ENCODE assay signal across 1 cellular context in the genomic region with DNA sequence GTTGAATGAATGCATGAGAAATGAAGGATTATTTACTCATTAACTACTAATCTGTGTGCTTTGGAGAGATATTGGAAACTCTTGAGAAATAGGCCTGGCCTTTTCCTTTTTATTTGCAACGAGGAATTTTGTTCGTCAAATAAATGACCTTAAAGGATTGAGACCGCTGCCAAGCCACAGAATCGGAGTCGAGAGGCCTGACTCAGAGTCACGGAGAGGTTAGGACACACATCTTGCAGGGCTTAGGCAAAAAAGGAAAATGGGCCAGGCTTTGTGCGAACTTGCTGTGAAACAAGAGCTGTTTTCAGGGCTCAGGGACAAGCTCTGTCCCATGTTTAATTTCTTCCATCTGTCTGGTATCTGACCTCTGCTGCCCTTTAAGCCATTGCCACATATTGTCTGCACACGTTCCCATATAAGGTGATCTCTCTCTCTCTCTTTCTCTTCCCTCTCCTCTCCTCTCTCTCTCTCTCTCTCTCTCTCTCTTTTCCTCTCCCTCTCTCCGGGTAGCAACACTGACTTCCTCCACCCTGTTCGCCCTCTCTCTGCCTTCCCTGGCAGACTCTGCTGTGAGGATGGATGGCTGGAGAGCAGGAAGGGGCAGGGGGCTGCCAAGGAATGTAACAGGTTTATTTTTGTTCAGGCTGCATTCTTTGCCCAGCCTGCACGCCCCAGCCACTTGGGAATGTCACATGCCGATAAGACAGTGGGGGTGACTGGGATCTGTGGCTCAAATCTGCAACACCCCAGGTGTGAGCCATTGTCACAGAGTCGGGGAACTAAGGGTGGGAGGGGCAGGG.
A peak's percentile ranks its signal among the peaks of the same experiment; 100 is the strongest.
TF ChIP-seq lines count a peak whose summit lies in the region.

No MANE protein-coding gene starts in this region.

TF ChIP-seq in HepG2, 621 proteins besides CTCF, POLR2A, EP300 and RAD21 (continued from another document and continues in another):
- TF ChIP-seq, protein P1, sequence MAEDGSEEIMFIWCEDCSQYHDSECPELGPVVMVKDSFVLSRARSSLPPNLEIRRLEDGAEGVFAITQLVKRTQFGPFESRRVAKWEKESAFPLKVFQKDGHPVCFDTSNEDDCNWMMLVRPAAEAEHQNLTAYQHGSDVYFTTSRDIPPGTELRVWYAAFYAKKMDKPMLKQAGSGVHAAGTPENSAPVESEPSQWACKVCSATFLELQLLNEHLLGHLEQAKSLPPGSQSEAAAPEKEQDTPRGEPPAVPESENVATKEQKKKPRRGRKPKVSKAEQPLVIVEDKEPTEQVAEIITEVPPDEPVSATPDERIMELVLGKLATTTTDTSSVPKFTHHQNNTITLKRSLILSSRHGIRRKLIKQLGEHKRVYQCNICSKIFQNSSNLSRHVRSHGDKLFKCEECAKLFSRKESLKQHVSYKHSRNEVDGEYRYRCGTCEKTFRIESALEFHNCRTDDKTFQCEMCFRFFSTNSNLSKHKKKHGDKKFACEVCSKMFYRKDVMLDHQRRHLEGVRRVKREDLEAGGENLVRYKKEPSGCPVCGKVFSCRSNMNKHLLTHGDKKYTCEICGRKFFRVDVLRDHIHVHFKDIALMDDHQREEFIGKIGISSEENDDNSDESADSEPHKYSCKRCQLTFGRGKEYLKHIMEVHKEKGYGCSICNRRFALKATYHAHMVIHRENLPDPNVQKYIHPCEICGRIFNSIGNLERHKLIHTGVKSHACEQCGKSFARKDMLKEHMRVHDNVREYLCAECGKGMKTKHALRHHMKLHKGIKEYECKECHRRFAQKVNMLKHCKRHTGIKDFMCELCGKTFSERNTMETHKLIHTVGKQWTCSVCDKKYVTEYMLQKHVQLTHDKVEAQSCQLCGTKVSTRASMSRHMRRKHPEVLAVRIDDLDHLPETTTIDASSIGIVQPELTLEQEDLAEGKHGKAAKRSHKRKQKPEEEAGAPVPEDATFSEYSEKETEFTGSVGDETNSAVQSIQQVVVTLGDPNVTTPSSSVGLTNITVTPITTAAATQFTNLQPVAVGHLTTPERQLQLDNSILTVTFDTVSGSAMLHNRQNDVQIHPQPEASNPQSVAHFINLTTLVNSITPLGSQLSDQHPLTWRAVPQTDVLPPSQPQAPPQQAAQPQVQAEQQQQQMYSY (CRISPR knock-in tag; IDR thresholded peaks at IDR 0.05): no peak
- TF ChIP-seq SP2 (CRISPR knock-in tag; IDR thresholded peaks at IDR 0.05): no peak
- TF ChIP-seq, protein P2, sequence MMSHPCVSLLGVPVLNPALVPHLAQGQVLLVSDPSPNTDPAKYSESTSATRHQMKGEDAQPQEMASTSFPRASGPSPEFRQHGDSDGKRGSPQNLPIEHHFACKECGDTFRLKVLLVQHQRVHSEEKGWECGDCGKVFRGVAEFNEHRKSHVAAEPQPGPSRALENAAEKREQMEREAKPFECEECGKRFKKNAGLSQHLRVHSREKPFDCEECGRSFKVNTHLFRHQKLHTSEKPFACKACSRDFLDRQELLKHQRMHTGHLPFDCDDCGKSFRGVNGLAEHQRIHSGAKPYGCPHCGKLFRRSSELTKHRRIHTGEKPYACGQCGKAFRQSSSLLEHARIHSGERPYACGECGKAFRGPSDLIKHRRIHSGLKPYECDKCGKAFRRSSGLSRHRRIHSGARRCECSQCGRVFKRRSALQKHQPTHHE (CRISPR knock-in tag; IDR thresholded peaks at IDR 0.05; ENCODE audit: borderline replicate concordance): no peak
- TF ChIP-seq, protein P3, sequence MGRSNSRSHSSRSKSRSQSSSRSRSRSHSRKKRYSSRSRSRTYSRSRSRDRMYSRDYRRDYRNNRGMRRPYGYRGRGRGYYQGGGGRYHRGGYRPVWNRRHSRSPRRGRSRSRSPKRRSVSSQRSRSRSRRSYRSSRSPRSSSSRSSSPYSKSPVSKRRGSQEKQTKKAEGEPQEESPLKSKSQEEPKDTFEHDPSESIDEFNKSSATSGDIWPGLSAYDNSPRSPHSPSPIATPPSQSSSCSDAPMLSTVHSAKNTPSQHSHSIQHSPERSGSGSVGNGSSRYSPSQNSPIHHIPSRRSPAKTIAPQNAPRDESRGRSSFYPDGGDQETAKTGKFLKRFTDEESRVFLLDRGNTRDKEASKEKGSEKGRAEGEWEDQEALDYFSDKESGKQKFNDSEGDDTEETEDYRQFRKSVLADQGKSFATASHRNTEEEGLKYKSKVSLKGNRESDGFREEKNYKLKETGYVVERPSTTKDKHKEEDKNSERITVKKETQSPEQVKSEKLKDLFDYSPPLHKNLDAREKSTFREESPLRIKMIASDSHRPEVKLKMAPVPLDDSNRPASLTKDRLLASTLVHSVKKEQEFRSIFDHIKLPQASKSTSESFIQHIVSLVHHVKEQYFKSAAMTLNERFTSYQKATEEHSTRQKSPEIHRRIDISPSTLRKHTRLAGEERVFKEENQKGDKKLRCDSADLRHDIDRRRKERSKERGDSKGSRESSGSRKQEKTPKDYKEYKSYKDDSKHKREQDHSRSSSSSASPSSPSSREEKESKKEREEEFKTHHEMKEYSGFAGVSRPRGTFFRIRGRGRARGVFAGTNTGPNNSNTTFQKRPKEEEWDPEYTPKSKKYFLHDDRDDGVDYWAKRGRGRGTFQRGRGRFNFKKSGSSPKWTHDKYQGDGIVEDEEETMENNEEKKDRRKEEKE (IDR thresholded peaks at IDR 0.05): no peak
- TF ChIP-seq MYNN (CRISPR knock-in tag; IDR thresholded peaks at IDR 0.05; ENCODE audit: low read depth): 0 out of 2 replicates have a peak, but pooled peaks have one; percentile 22
- TF ChIP-seq JARID2 (CRISPR knock-in tag; IDR thresholded peaks at IDR 0.05; ENCODE audit: insufficient replicate concordance): no peak
- TF ChIP-seq, protein P4, sequence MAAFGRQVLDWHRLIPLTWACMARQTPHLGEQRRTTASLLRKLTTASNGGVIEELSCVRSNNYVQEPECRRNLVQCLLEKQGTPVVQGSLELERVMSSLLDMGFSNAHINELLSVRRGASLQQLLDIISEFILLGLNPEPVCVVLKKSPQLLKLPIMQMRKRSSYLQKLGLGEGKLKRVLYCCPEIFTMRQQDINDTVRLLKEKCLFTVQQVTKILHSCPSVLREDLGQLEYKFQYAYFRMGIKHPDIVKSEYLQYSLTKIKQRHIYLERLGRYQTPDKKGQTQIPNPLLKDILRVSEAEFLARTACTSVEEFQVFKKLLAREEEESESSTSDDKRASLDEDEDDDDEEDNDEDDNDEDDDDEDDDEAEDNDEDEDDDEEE (CRISPR knock-in tag; IDR thresholded peaks at IDR 0.05): no peak
- no peak for TF ChIP-seq ZNF24 (IDR thresholded peaks at IDR 0.05)
- TF ChIP-seq NKX3-1 (CRISPR knock-in tag; IDR thresholded peaks at IDR 0.05): no peak
- TF ChIP-seq SSRP1 (CRISPR knock-in tag; IDR thresholded peaks at IDR 0.05): 0 out of 2 replicates have a peak, but pooled peaks have one; percentile 37
- no peak for TF ChIP-seq NFIB (CRISPR knock-in tag; IDR thresholded peaks at IDR 0.05; ENCODE audit: borderline replicate concordance)
- TF ChIP-seq NAIF1 (CRISPR knock-in tag; IDR thresholded peaks at IDR 0.05; ENCODE audit: borderline replicate concordance): no peak
- peak; percentile 35; the same call in 1 of the 2 replicates for TF ChIP-seq KAT7 (CRISPR knock-in tag; IDR thresholded peaks at IDR 0.05; ENCODE audit: borderline replicate concordance)
- no peak for TF ChIP-seq PHB2 (IDR thresholded peaks at IDR 0.05; ENCODE audit: partially characterized antibody)
- TF ChIP-seq, protein P5, sequence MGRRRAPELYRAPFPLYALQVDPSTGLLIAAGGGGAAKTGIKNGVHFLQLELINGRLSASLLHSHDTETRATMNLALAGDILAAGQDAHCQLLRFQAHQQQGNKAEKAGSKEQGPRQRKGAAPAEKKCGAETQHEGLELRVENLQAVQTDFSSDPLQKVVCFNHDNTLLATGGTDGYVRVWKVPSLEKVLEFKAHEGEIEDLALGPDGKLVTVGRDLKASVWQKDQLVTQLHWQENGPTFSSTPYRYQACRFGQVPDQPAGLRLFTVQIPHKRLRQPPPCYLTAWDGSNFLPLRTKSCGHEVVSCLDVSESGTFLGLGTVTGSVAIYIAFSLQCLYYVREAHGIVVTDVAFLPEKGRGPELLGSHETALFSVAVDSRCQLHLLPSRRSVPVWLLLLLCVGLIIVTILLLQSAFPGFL (CRISPR knock-in tag; IDR thresholded peaks at IDR 0.05): no peak
- TF ChIP-seq SMAD9 (CRISPR knock-in tag; IDR thresholded peaks at IDR 0.05): no peak
- no peak for TF ChIP-seq ZNF44 (CRISPR knock-in tag; IDR thresholded peaks at IDR 0.05)
- no peak for TF ChIP-seq RARG (CRISPR knock-in tag; IDR thresholded peaks at IDR 0.05; ENCODE audit: low read depth)
- TF ChIP-seq, protein P6, sequence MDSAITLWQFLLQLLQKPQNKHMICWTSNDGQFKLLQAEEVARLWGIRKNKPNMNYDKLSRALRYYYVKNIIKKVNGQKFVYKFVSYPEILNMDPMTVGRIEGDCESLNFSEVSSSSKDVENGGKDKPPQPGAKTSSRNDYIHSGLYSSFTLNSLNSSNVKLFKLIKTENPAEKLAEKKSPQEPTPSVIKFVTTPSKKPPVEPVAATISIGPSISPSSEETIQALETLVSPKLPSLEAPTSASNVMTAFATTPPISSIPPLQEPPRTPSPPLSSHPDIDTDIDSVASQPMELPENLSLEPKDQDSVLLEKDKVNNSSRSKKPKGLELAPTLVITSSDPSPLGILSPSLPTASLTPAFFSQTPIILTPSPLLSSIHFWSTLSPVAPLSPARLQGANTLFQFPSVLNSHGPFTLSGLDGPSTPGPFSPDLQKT (CRISPR knock-in tag; IDR thresholded peaks at IDR 0.05; ENCODE audit: borderline replicate concordance): no peak
- TF ChIP-seq, protein P7, sequence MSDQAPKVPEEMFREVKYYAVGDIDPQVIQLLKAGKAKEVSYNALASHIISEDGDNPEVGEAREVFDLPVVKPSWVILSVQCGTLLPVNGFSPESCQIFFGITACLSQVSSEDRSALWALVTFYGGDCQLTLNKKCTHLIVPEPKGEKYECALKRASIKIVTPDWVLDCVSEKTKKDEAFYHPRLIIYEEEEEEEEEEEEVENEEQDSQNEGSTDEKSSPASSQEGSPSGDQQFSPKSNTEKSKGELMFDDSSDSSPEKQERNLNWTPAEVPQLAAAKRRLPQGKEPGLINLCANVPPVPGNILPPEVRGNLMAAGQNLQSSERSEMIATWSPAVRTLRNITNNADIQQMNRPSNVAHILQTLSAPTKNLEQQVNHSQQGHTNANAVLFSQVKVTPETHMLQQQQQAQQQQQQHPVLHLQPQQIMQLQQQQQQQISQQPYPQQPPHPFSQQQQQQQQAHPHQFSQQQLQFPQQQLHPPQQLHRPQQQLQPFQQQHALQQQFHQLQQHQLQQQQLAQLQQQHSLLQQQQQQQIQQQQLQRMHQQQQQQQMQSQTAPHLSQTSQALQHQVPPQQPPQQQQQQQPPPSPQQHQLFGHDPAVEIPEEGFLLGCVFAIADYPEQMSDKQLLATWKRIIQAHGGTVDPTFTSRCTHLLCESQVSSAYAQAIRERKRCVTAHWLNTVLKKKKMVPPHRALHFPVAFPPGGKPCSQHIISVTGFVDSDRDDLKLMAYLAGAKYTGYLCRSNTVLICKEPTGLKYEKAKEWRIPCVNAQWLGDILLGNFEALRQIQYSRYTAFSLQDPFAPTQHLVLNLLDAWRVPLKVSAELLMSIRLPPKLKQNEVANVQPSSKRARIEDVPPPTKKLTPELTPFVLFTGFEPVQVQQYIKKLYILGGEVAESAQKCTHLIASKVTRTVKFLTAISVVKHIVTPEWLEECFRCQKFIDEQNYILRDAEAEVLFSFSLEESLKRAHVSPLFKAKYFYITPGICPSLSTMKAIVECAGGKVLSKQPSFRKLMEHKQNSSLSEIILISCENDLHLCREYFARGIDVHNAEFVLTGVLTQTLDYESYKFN (CRISPR knock-in tag; conservative IDR thresholded peaks at IDR 0.05): peak; percentile 84
- TF ChIP-seq ZNF432 (CRISPR knock-in tag; IDR thresholded peaks at IDR 0.05; ENCODE audit: borderline replicate concordance): no peak
- TF ChIP-seq, protein P8, sequence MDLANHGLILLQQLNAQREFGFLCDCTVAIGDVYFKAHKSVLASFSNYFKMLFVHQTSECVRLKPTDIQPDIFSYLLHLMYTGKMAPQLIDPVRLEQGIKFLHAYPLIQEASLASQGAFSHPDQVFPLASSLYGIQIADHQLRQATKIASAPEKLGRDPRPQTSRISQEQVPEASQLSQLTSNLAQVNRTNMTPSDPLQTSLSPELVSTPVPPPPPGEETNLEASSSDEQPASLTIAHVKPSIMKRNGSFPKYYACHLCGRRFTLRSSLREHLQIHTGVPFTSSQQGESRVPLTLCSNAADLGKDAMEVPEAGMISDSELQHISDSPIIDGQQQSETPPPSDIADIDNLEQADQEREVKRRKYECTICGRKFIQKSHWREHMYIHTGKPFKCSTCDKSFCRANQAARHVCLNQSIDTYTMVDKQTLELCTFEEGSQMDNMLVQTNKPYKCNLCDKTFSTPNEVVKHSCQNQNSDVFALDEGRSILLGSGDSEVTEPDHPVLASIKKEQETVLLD (CRISPR knock-in tag; IDR thresholded peaks at IDR 0.05; ENCODE audit: low read depth): no peak
- TF ChIP-seq CENPT (CRISPR knock-in tag; IDR thresholded peaks at IDR 0.05; ENCODE audit: low read depth): no peak
- TF ChIP-seq HES4 (CRISPR knock-in tag; IDR thresholded peaks at IDR 0.05; ENCODE audit: borderline replicate concordance): no peak
- TF ChIP-seq, protein P9, sequence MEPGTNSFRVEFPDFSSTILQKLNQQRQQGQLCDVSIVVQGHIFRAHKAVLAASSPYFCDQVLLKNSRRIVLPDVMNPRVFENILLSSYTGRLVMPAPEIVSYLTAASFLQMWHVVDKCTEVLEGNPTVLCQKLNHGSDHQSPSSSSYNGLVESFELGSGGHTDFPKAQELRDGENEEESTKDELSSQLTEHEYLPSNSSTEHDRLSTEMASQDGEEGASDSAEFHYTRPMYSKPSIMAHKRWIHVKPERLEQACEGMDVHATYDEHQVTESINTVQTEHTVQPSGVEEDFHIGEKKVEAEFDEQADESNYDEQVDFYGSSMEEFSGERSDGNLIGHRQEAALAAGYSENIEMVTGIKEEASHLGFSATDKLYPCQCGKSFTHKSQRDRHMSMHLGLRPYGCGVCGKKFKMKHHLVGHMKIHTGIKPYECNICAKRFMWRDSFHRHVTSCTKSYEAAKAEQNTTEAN (CRISPR knock-in tag; conservative IDR thresholded peaks at IDR 0.05): no peak
- TF ChIP-seq, protein P10, sequence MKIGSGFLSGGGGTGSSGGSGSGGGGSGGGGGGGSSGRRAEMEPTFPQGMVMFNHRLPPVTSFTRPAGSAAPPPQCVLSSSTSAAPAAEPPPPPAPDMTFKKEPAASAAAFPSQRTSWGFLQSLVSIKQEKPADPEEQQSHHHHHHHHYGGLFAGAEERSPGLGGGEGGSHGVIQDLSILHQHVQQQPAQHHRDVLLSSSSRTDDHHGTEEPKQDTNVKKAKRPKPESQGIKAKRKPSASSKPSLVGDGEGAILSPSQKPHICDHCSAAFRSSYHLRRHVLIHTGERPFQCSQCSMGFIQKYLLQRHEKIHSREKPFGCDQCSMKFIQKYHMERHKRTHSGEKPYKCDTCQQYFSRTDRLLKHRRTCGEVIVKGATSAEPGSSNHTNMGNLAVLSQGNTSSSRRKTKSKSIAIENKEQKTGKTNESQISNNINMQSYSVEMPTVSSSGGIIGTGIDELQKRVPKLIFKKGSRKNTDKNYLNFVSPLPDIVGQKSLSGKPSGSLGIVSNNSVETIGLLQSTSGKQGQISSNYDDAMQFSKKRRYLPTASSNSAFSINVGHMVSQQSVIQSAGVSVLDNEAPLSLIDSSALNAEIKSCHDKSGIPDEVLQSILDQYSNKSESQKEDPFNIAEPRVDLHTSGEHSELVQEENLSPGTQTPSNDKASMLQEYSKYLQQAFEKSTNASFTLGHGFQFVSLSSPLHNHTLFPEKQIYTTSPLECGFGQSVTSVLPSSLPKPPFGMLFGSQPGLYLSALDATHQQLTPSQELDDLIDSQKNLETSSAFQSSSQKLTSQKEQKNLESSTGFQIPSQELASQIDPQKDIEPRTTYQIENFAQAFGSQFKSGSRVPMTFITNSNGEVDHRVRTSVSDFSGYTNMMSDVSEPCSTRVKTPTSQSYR (CRISPR knock-in tag; IDR thresholded peaks at IDR 0.05; ENCODE audit: borderline replicate concordance): peak; percentile 30
- peak; percentile 56; the same call in 1 of the 2 replicates for TF ChIP-seq SIX1 (CRISPR knock-in tag; IDR thresholded peaks at IDR 0.05; ENCODE audit: borderline replicate concordance)
- TF ChIP-seq NR2F6 (IDR thresholded peaks at IDR 0.05): peak; percentile 98
- TF ChIP-seq NR2F6 (CRISPR knock-in tag; IDR thresholded peaks at IDR 0.05): peak; percentile 98
- TF ChIP-seq ZBTB3 (CRISPR knock-in tag; IDR thresholded peaks at IDR 0.05; ENCODE audit: borderline replicate concordance, low read depth): no peak
- TF ChIP-seq ZNF607 (CRISPR knock-in tag; IDR thresholded peaks at IDR 0.05; ENCODE audit: borderline replicate concordance): no peak
- no peak for TF ChIP-seq NFYC (CRISPR knock-in tag; IDR thresholded peaks at IDR 0.05)
- TF ChIP-seq ZBTB7B (CRISPR knock-in tag; IDR thresholded peaks at IDR 0.05): peak; percentile 28; the same call in 1 of the 2 replicates
